2 cellular contexts compared by ENCODE assay signal in the genomic region with DNA sequence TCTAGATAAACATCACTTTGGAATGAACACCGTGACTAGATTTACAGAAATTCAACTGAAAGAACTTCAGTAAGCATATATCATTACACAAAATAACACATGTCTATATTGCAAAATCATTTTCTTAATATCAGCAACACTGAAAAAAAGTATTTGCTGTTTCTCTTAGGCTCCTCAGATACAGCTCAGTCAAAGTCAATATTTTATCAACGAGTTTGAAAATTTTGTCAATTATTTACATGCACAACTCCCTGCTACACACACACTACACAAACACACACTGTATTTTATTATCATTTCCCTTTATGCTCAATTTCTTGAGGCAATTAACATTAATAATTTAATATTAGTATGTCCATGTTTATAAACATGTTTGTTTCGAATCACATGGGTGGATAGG.
TF ChIP-seq lines count a peak whose summit lies in the region.

No MANE protein-coding gene starts in this region.

TF ChIP-seq in liver, 16 proteins besides CTCF, POLR2A, EP300 and RAD21 (continued from another document):
- TF ChIP-seq, protein P1, sequence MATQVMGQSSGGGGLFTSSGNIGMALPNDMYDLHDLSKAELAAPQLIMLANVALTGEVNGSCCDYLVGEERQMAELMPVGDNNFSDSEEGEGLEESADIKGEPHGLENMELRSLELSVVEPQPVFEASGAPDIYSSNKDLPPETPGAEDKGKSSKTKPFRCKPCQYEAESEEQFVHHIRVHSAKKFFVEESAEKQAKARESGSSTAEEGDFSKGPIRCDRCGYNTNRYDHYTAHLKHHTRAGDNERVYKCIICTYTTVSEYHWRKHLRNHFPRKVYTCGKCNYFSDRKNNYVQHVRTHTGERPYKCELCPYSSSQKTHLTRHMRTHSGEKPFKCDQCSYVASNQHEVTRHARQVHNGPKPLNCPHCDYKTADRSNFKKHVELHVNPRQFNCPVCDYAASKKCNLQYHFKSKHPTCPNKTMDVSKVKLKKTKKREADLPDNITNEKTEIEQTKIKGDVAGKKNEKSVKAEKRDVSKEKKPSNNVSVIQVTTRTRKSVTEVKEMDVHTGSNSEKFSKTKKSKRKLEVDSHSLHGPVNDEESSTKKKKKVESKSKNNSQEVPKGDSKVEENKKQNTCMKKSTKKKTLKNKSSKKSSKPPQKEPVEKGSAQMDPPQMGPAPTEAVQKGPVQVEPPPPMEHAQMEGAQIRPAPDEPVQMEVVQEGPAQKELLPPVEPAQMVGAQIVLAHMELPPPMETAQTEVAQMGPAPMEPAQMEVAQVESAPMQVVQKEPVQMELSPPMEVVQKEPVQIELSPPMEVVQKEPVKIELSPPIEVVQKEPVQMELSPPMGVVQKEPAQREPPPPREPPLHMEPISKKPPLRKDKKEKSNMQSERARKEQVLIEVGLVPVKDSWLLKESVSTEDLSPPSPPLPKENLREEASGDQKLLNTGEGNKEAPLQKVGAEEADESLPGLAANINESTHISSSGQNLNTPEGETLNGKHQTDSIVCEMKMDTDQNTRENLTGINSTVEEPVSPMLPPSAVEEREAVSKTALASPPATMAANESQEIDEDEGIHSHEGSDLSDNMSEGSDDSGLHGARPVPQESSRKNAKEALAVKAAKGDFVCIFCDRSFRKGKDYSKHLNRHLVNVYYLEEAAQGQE (IDR thresholded peaks at IDR 0.05), result no peak
- TF ChIP-seq ZBTB33 (IDR thresholded peaks at IDR 0.05) (no peak), SP1 (IDR thresholded peaks at IDR 0.05) (peak; percentile 31), HNF4G (IDR thresholded peaks at IDR 0.05) (no peak), RXRA (IDR thresholded peaks at IDR 0.05) (peak in 1 of 2 donors; percentile 10), GABPA (IDR thresholded peaks at IDR 0.05 in 1 of 2, conservative IDR thresholded peaks at IDR 0.05 in 1 of 2) (no peak), NR2F2 (IDR thresholded peaks at IDR 0.05) (no peak), HNF4A (conservative IDR thresholded peaks at IDR 0.05) (no peak), JUND (IDR thresholded peaks at IDR 0.05) (no peak), TAF1 (conservative IDR thresholded peaks at IDR 0.05) (no peak), FOXA1 (IDR thresholded peaks at IDR 0.05) (no peak), EGR1 (IDR thresholded peaks at IDR 0.05; ENCODE audit: low read depth in 2 of 2) (no peak), YY1 (IDR thresholded peaks at IDR 0.05) (no peak)
- TF ChIP-seq, protein P2, sequence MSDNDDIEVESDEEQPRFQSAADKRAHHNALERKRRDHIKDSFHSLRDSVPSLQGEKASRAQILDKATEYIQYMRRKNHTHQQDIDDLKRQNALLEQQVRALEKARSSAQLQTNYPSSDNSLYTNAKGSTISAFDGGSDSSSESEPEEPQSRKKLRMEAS (IDR thresholded peaks at IDR 0.05), result no peak
- TF ChIP-seq, protein P3, sequence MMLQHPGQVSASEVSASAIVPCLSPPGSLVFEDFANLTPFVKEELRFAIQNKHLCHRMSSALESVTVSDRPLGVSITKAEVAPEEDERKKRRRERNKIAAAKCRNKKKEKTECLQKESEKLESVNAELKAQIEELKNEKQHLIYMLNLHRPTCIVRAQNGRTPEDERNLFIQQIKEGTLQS (IDR thresholded peaks at IDR 0.05), result no peak

TF ChIP-seq in HepG2, 621 proteins besides CTCF, POLR2A, EP300 and RAD21:
- TF ChIP-seq, protein P4, sequence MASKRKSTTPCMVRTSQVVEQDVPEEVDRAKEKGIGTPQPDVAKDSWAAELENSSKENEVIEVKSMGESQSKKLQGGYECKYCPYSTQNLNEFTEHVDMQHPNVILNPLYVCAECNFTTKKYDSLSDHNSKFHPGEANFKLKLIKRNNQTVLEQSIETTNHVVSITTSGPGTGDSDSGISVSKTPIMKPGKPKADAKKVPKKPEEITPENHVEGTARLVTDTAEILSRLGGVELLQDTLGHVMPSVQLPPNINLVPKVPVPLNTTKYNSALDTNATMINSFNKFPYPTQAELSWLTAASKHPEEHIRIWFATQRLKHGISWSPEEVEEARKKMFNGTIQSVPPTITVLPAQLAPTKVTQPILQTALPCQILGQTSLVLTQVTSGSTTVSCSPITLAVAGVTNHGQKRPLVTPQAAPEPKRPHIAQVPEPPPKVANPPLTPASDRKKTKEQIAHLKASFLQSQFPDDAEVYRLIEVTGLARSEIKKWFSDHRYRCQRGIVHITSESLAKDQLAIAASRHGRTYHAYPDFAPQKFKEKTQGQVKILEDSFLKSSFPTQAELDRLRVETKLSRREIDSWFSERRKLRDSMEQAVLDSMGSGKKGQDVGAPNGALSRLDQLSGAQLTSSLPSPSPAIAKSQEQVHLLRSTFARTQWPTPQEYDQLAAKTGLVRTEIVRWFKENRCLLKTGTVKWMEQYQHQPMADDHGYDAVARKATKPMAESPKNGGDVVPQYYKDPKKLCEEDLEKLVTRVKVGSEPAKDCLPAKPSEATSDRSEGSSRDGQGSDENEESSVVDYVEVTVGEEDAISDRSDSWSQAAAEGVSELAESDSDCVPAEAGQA (IDR thresholded peaks at IDR 0.05; ENCODE audit: low read depth), result no peak
- TF ChIP-seq, protein P4 (CRISPR knock-in tag; IDR thresholded peaks at IDR 0.05; ENCODE audit: borderline replicate concordance), result no peak
- TF ChIP-seq ZNF597 (CRISPR knock-in tag; IDR thresholded peaks at IDR 0.05) (no peak), PLRG1 (conservative IDR thresholded peaks at IDR 0.05) (no peak), ZNF276 (CRISPR knock-in tag; IDR thresholded peaks at IDR 0.05; ENCODE audit: low read depth) (no peak), ARNT (IDR thresholded peaks at IDR 0.05) (no peak), ZNF781 (CRISPR knock-in tag; IDR thresholded peaks at IDR 0.05; ENCODE audit: borderline replicate concordance, not compliant biosample characterization) (no peak), KDM4B (CRISPR knock-in tag; IDR thresholded peaks at IDR 0.05) (no peak), ZNF780A (CRISPR knock-in tag; IDR thresholded peaks at IDR 0.05) (no peak), HMGXB3 (CRISPR knock-in tag; IDR thresholded peaks at IDR 0.05; ENCODE audit: borderline replicate concordance) (no peak), GZF1 (CRISPR knock-in tag; IDR thresholded peaks at IDR 0.05) (no peak), ZNF772 (CRISPR knock-in tag; IDR thresholded peaks at IDR 0.05) (no peak), CBX2 (IDR thresholded peaks at IDR 0.05; ENCODE audit: low read depth, low read length) (no peak), CBX2 (CRISPR knock-in tag; IDR thresholded peaks at IDR 0.05; ENCODE audit: low read depth) (no peak), ZNF121 (CRISPR knock-in tag; IDR thresholded peaks at IDR 0.05) (no peak), TBP (CRISPR knock-in tag; IDR thresholded peaks at IDR 0.05) (no peak), ARNTL (CRISPR knock-in tag; IDR thresholded peaks at IDR 0.05) (no peak), KLF16 (CRISPR knock-in tag; IDR thresholded peaks at IDR 0.05) (no peak)
- TF ChIP-seq, protein P5, sequence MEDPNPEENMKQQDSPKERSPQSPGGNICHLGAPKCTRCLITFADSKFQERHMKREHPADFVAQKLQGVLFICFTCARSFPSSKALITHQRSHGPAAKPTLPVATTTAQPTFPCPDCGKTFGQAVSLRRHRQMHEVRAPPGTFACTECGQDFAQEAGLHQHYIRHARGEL (CRISPR knock-in tag; IDR thresholded peaks at IDR 0.05), result no peak
- TF ChIP-seq, protein P6, sequence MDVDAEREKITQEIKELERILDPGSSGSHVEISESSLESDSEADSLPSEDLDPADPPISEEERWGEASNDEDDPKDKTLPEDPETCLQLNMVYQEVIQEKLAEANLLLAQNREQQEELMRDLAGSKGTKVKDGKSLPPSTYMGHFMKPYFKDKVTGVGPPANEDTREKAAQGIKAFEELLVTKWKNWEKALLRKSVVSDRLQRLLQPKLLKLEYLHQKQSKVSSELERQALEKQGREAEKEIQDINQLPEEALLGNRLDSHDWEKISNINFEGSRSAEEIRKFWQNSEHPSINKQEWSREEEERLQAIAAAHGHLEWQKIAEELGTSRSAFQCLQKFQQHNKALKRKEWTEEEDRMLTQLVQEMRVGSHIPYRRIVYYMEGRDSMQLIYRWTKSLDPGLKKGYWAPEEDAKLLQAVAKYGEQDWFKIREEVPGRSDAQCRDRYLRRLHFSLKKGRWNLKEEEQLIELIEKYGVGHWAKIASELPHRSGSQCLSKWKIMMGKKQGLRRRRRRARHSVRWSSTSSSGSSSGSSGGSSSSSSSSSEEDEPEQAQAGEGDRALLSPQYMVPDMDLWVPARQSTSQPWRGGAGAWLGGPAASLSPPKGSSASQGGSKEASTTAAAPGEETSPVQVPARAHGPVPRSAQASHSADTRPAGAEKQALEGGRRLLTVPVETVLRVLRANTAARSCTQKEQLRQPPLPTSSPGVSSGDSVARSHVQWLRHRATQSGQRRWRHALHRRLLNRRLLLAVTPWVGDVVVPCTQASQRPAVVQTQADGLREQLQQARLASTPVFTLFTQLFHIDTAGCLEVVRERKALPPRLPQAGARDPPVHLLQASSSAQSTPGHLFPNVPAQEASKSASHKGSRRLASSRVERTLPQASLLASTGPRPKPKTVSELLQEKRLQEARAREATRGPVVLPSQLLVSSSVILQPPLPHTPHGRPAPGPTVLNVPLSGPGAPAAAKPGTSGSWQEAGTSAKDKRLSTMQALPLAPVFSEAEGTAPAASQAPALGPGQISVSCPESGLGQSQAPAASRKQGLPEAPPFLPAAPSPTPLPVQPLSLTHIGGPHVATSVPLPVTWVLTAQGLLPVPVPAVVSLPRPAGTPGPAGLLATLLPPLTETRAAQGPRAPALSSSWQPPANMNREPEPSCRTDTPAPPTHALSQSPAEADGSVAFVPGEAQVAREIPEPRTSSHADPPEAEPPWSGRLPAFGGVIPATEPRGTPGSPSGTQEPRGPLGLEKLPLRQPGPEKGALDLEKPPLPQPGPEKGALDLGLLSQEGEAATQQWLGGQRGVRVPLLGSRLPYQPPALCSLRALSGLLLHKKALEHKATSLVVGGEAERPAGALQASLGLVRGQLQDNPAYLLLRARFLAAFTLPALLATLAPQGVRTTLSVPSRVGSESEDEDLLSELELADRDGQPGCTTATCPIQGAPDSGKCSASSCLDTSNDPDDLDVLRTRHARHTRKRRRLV (CRISPR knock-in tag; IDR thresholded peaks at IDR 0.05), result no peak
